ENCODE assay signal across 18 cellular contexts in the genomic region with DNA sequence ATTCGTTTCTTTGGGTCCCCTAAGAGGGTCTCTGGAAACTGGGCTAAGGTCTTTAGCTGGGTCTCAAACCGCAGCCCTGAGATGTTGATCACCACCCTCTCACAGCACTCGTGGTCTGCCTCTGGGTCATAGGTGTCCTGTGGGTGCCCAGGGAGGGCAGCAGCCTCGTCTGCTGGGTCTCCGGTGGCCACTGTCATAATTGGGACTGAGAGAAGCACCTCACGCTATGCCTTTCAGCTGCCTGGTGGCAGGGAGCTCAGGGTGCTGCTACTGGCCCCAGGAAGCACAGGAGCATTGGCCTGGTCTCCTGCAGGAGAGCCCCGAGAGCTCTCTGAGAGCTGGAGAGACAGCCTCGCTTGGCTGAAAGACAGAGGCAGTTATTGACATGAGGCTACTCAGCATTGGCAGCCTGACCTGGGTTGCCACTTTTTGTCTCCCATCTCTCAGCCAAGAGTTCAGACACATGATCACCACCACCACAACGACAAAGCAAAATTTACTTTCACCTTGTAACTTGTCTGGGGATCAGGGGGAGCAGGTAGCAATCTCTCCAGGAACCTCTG.
"Had no signal": no experiment of that assay in that cellular context is flagged by ENCODE, and none has a peak within 500 bp of the region (broad histone marks: within the 10 kb centered on the region; RNA-seq: fewer than 3 reads in every experiment).

No MANE protein-coding gene starts in this region.

- H3K9me3 Mint-ChIP-seq: activated B cell treated with CpG ODN at 0.5 μM for 24 hours; activated CD8-positive, alpha-beta T cell treated with anti-CD3 and anti-CD28 coated beads for 36 hours; activated naive CD4-positive, alpha-beta T cell treated with anti-CD3 and anti-CD28 coated beads for 36 hours; activated T-helper 2 cell treated with anti-CD3 and anti-CD28 coated beads, Interferon-gamma antibody, Interleukin-2, Interleukin-4, amounts not matched to agents 10 μg/mL and 5 μg/mL and 100 μg/mL, durations not matched to agents 14 hours and 24 hours and 36 hours; central memory CD8-positive, alpha-beta T cell; natural killer cell; stimulated activated naive CD8-positive, alpha-beta T cell treated with anti-CD3 and anti-CD28 coated beads, Interleukin-15, Interleukin-2, amounts not matched to agents 100 ng/mL and 50 ng/mL, for 24 hours; T-cell; type B pancreatic cell had no signal

- H3K4me3 Mint-ChIP-seq: activated B cell treated with CpG ODN at 0.5 μM for 24 hours; activated CD8-positive, alpha-beta T cell treated with anti-CD3 and anti-CD28 coated beads for 36 hours; activated naive CD4-positive, alpha-beta T cell treated with anti-CD3 and anti-CD28 coated beads for 36 hours; central memory CD8-positive, alpha-beta T cell; stimulated activated naive CD8-positive, alpha-beta T cell treated with anti-CD3 and anti-CD28 coated beads, Interleukin-15, Interleukin-2, amounts not matched to agents 100 ng/mL and 50 ng/mL, for 24 hours had no signal

- H3K27ac ChIP-seq: brain microvascular endothelial cell, coronary artery, heart right ventricle, suprapubic skin had no signal

- H3K36me3 ChIP-seq: brain microvascular endothelial cell, heart right ventricle, suprapubic skin had no signal

- ATAC-seq: activated CD8-positive, alpha-beta T cell treated with anti-CD3 and anti-CD28 coated beads for 36 hours; natural killer cell; T-cell had no signal

- H3K9me3 ChIP-seq: heart right ventricle, suprapubic skin had no signal

- H3K27ac Mint-ChIP-seq: activated B cell treated with CpG ODN at 0.5 μM for 24 hours; activated CD8-positive, alpha-beta T cell treated with anti-CD3 and anti-CD28 coated beads for 36 hours; activated naive CD4-positive, alpha-beta T cell treated with anti-CD3 and anti-CD28 coated beads for 36 hours; activated T-helper 2 cell treated with anti-CD3 and anti-CD28 coated beads, Interferon-gamma antibody, Interleukin-2, Interleukin-4, amounts not matched to agents 10 μg/mL and 5 μg/mL and 100 μg/mL, durations not matched to agents 14 hours and 24 hours and 36 hours; natural killer cell; progenitor cell of endocrine pancreas; stimulated activated naive CD8-positive, alpha-beta T cell treated with anti-CD3 and anti-CD28 coated beads, Interleukin-15, Interleukin-2, amounts not matched to agents 100 ng/mL and 50 ng/mL, for 24 hours; T-cell; type B pancreatic cell had no signal

- H3K4me3 ChIP-seq: coronary artery, suprapubic skin had no signal

- DNase-seq: activated B cell treated with CpG ODN at 0.5 μM for 24 hours; activated CD4-positive, alpha-beta T cell treated with anti-CD3 and anti-CD28 coated beads for 4 hours; activated CD8-positive, alpha-beta T cell treated with anti-CD3 and anti-CD28 coated beads for 36 hours; activated naive CD4-positive, alpha-beta T cell treated with anti-CD3 and anti-CD28 coated beads for 36 hours; activated T-cell treated with anti-CD3 and anti-CD28 coated beads, Interleukin-2, amount 50 U/mL, for 1 hour; brain microvascular endothelial cell; heart right ventricle; natural killer cell; stimulated activated CD4-positive, alpha-beta T cell treated with anti-CD3 and anti-CD28 coated beads, Interleukin-15, amount 100 ng/mL, for 24 hours; stimulated activated CD4-positive, alpha-beta T cell treated with anti-CD3 and anti-CD28 coated beads, Interleukin-2, amount 100 ng/mL, for 48 hours; T-cell had no signal

- H3K36me3 Mint-ChIP-seq: natural killer cell, type B pancreatic cell had no signal
